ENCODE assay signal across 22 cellular contexts in genomic region chr2:163264376-163264775, GRCh38.
DNase-seq lines count a peak whose midpoint lies in the region; ATAC-seq, FAIRE-seq and TF ChIP-seq lines count a peak whose summit lies in the region.
"Had no signal": no experiment of that assay in that cellular context is flagged by ENCODE, and none has a peak within 500 bp of the region (broad histone marks: within the 10 kb centered on the region; RNA-seq: fewer than 3 reads in every experiment).

No MANE protein-coding gene starts in this region.

- POLR2A ChIA-PET in T-cell (lab: Charles Lee): no interaction called here

- CTCF ChIA-PET in T-cell (lab: Charles Lee): no interaction called here

- no peaks in the 10 kb centered on the region for H3K27me3 Mint-ChIP-seq in T-cell
- H3K27me3 Mint-ChIP-seq: memory B cell; stimulated activated naive B cell treated with anti-CD40 and anti-IgM and Interleukin-4, amounts not matched to agents 10 μg/mL and 1 μg/mL and 100 μg/mL, for 72 hours had no signal

- peak; percentile 35 for FAIRE-seq in RCC 7860 (lab: Jason Lieb, UNC)

- H3K4me3 Mint-ChIP-seq in T-cell: no peak overlapping the region
- H3K4me3 Mint-ChIP-seq: activated naive CD4-positive, alpha-beta T cell treated with anti-CD3 and anti-CD28 coated beads for 36 hours; memory B cell; naive B cell; stimulated activated naive B cell treated with anti-CD40 and anti-IgM and Interleukin-4, amounts not matched to agents 10 μg/mL and 1 μg/mL and 100 μg/mL, for 72 hours had no signal

- TF ChIP-seq CTCF in fibroblast of mammary gland (conservative IDR thresholded peaks at IDR 0.05; ENCODE audit: control insufficient read depth, insufficient read depth, low read depth, low read length): no peak

- H3K36me3 Mint-ChIP-seq in T-cell: no peaks in the 10 kb centered on the region
- H3K36me3 Mint-ChIP-seq: memory B cell; naive B cell; stimulated activated naive B cell treated with anti-CD40 and anti-IgM and Interleukin-4, amounts not matched to agents 10 μg/mL and 1 μg/mL and 100 μg/mL, for 72 hours had no signal

- ATAC-seq in sciatic nerve: peak; percentile 78
- ATAC-seq in T-cell (replicated peaks in 1 of 4): no peak
- no peak for ATAC-seq in GM21381 (IDR thresholded peaks at IDR 0.05; ENCODE audit: unreplicated experiment)
- ATAC-seq: activated CD4-positive, CD25-positive, alpha-beta regulatory T cell treated with anti-CD3 and anti-CD28 coated beads, Interleukin-2, amount 50 U/mL, for 24 hours; SK-N-SH treated with all-trans-retinoic acid at 6 μM for 48 hours; stimulated activated naive B cell treated with anti-CD40 and anti-IgM and Interleukin-4, amounts not matched to agents 10 μg/mL and 1 μg/mL and 100 μg/mL, for 72 hours had no signal

- peaks cover 2 to 7% (median 5%) of the 10 kb centered on the region in 3 donors for H3K9me3 Mint-ChIP-seq in T-cell
- H3K9me3 Mint-ChIP-seq: activated naive CD4-positive, alpha-beta T cell treated with anti-CD3 and anti-CD28 coated beads for 36 hours; stimulated activated naive B cell treated with anti-CD40 and anti-IgM and Interleukin-4, amounts not matched to agents 10 μg/mL and 1 μg/mL and 100 μg/mL, for 72 hours had no signal

- peak; percentile 23 for DNase-seq in ELR (ENCODE audit: low read depth)
- DNase-seq in RCC 7860 (ENCODE audit: low spot score): peak; percentile 70
- peak; percentile 80 for DNase-seq in fibroblast of mammary gland (ENCODE audit: low read depth)
- DNase-seq in sciatic nerve (ENCODE audit: low spot score): no peak
- DNase-seq in T-cell: no peak
- no peak for DNase-seq in SKM-1 (lab: John Stamatoyannopoulos, UW; ENCODE audit: unreplicated experiment)
- DNase-seq: activated CD8-positive, alpha-beta memory T cell treated with anti-CD3 and anti-CD28 coated beads for 24 hours; activated naive CD4-positive, alpha-beta T cell treated with anti-CD3 and anti-CD28 coated beads for 36 hours; activated T-cell treated with anti-CD3 and anti-CD28 coated beads, Interleukin-2, amount 50 U/mL, for 48 hours; colonic mucosa; DMS79 treated with DMSO at 0.1 percent for 48 hours; naive B cell; NCI-H1417 treated with DMSO at 0.1 percent for 48 hours; NCI-H524 treated with DMSO at 0.1 percent for 48 hours; stimulated activated naive B cell treated with anti-CD40 and anti-IgM and Interleukin-4, amounts not matched to agents 10 μg/mL and 1 μg/mL and 100 μg/mL, for 72 hours; T-helper 9 cell had no signal

- no peak overlapping the region for H3K4me3 ChIP-seq in fibroblast of mammary gland (ENCODE audit: control insufficient read depth, low read depth, low read length)
- H3K4me3 ChIP-seq: ascending aorta, colonic mucosa, thoracic aorta had no signal

- no peaks in the 10 kb centered on the region for H3K4me1 Mint-ChIP-seq in T-cell
- H3K4me1 Mint-ChIP-seq: memory B cell; naive B cell; stimulated activated naive B cell treated with anti-CD40 and anti-IgM and Interleukin-4, amounts not matched to agents 10 μg/mL and 1 μg/mL and 100 μg/mL, for 72 hours had no signal

- intact Hi-C loops in sciatic nerve (cut with DNase I): no loop called here

- no peak overlapping the region for H3K27ac Mint-ChIP-seq in T-cell
- H3K27ac Mint-ChIP-seq: activated naive CD4-positive, alpha-beta T cell treated with anti-CD3 and anti-CD28 coated beads for 36 hours; memory B cell; naive B cell; stimulated activated naive B cell treated with anti-CD40 and anti-IgM and Interleukin-4, amounts not matched to agents 10 μg/mL and 1 μg/mL and 100 μg/mL, for 72 hours had no signal

Comparison
In these comparisons a context has a peak if more than half of its experiments do, and no peak if none do; other contexts are left out.
1. DNase-seq: peak in ELR (single experiment), RCC 7860 (single experiment) and fibroblast of mammary gland (single experiment); none in sciatic nerve (single experiment), T-cell (0 of 34) and SKM-1 (single experiment).